Comparison of ENCODE assay signal across 1 cellular context in genomic region chr14:35429951-35430350, GRCh38.
TF ChIP-seq lines count a peak whose summit lies in the region.

No MANE protein-coding gene starts in this region.

TF ChIP-seq in GM23338, 12 proteins besides CTCF, POLR2A, EP300 and RAD21:
- TF ChIP-seq ETS1 (IDR thresholded peaks at IDR 0.05) (no peak), ZNF114 (CRISPR knock-in tag; IDR thresholded peaks at IDR 0.05) (no peak), NANOG (IDR thresholded peaks at IDR 0.05; ENCODE audit: borderline replicate concordance) (no peak), ZNF331 (CRISPR knock-in tag; IDR thresholded peaks at IDR 0.05; ENCODE audit: low read depth) (no peak), POLR2AphosphoS5 (IDR thresholded peaks at IDR 0.05; ENCODE audit: low read depth) (no peak), JUNB (IDR thresholded peaks at IDR 0.05; ENCODE audit: unreplicated experiment) (no peak), REST (IDR thresholded peaks at IDR 0.05; ENCODE audit: unreplicated experiment) (no peak)
TF ChIP-seq in GM23338: peak in this region for 0.
